27 cellular contexts compared by ENCODE assay signal in the genomic region with DNA sequence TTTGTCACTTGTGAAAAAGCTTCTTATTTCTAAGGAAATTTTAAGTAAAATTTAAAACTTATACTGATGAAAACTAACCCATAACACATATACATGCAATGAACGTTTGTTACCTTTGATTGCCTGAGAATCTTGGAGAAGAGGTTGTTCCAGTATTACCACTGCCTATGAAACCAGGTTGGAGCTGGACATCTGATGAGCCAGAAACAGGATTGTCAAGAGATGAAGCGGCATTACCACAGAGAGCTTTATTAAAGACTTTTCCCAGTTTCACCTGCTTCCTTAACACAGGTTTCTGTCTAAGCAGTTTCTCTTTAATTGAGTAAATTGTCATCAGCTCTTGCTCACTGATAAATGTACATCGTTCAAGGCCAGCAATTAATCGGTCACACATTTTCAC.
"Had no signal": no experiment of that assay in that cellular context is flagged by ENCODE, and none has a peak within 500 bp of the region (broad histone marks: within the 10 kb centered on the region; RNA-seq: fewer than 3 reads in every experiment).

No MANE protein-coding gene starts in this region.

- ATAC-seq: stimulated activated effector memory CD8-positive, alpha-beta T cell treated with anti-CD3 and anti-CD28 coated beads, Interleukin-12 subunit alpha, Interleukin-12 subunit beta, amount 100 ng/mL, for 72 hours; stimulated activated memory B cell treated with anti-CD40 and anti-IgM and Interleukin-4, amounts not matched to agents 10 μg/mL and 1 μg/mL and 100 μg/mL, for 72 hours; stimulated activated naive CD8-positive, alpha-beta T cell treated with anti-CD3 and anti-CD28 coated beads, Interleukin-15, amount 100 ng/mL, for 72 hours; stimulated activated naive CD8-positive, alpha-beta T cell treated with anti-CD3 and anti-CD28 coated beads, Interleukin-15, Interleukin-2, amounts not matched to agents 100 U/mL and 50 U/mL, for 24 hours; upper lobe of right lung had no signal

- H3K36me3 Mint-ChIP-seq: stimulated activated effector memory CD8-positive, alpha-beta T cell treated with anti-CD3 and anti-CD28 coated beads, Interleukin-12 subunit alpha, Interleukin-12 subunit beta, amount 100 ng/mL, for 72 hours had no signal

- H3K4me1 Mint-ChIP-seq: stimulated activated effector memory CD8-positive, alpha-beta T cell treated with anti-CD3 and anti-CD28 coated beads, Interleukin-12 subunit alpha, Interleukin-12 subunit beta, amount 100 ng/mL, for 72 hours; stimulated activated naive CD8-positive, alpha-beta T cell treated with anti-CD3 and anti-CD28 coated beads, Interleukin-15, amount 100 ng/mL, for 72 hours had no signal

- H3K4me3 ChIP-seq: stomach, suprapubic skin, testis, thoracic aorta, thyroid gland, tibial artery, tibial nerve, transverse colon, upper lobe of left lung, upper lobe of right lung, uterus, vagina had no signal

- H3K9me3 Mint-ChIP-seq: stimulated activated effector memory CD8-positive, alpha-beta T cell treated with anti-CD3 and anti-CD28 coated beads, Interleukin-12 subunit alpha, Interleukin-12 subunit beta, amount 100 ng/mL, for 72 hours; stimulated activated naive CD8-positive, alpha-beta T cell treated with anti-CD3 and anti-CD28 coated beads, Interleukin-15, amount 100 ng/mL, for 72 hours; stimulated activated naive CD8-positive, alpha-beta T cell treated with anti-CD3 and anti-CD28 coated beads, Interleukin-15, Interleukin-2, amounts not matched to agents 100 ng/mL and 50 ng/mL, for 24 hours had no signal

- H3K27me3 Mint-ChIP-seq: stimulated activated memory B cell treated with anti-CD40 and anti-IgM and Interleukin-4, amounts not matched to agents 10 μg/mL and 1 μg/mL and 100 μg/mL, for 72 hours; stimulated activated naive CD8-positive, alpha-beta T cell treated with anti-CD3 and anti-CD28 coated beads, Interleukin-15, amount 100 ng/mL, for 72 hours; stimulated activated naive CD8-positive, alpha-beta T cell treated with anti-CD3 and anti-CD28 coated beads, Interleukin-15, Interleukin-2, amounts not matched to agents 100 ng/mL and 50 ng/mL, for 24 hours had no signal

- FAIRE-seq: urothelium cell line had no signal

- H3K27ac Mint-ChIP-seq: stimulated activated effector memory CD8-positive, alpha-beta T cell treated with anti-CD3 and anti-CD28 coated beads, Interleukin-12 subunit alpha, Interleukin-12 subunit beta, amount 100 ng/mL, for 72 hours; stimulated activated memory B cell treated with anti-CD40 and anti-IgM and Interleukin-4, amounts not matched to agents 10 μg/mL and 1 μg/mL and 100 μg/mL, for 72 hours; stimulated activated naive CD8-positive, alpha-beta T cell treated with anti-CD3 and anti-CD28 coated beads, Interleukin-15, amount 100 ng/mL, for 72 hours; stimulated activated naive CD8-positive, alpha-beta T cell treated with anti-CD3 and anti-CD28 coated beads, Interleukin-15, Interleukin-2, amounts not matched to agents 100 ng/mL and 50 ng/mL, for 24 hours had no signal

- DNase-seq: stimulated activated CD4-positive, alpha-beta T cell treated with anti-CD3 and anti-CD28 coated beads, Interleukin-2, amount 100 ng/mL, for 24 hours; stimulated activated CD4-positive, alpha-beta T cell treated with anti-CD3 and anti-CD28 coated beads, Interleukin-2, amount 100 ng/mL, for 48 hours; stimulated activated CD4-positive, alpha-beta T cell treated with anti-CD3 and anti-CD28 coated beads, Interleukin-4, amount 100 ng/mL, for 1 hour; stimulated activated CD4-positive, alpha-beta T cell treated with anti-CD3 and anti-CD28 coated beads, Interleukin-4, amount 100 ng/mL, for 24 hours; stimulated activated CD4-positive, alpha-beta T cell treated with anti-CD3 and anti-CD28 coated beads, Interleukin-4, amount 100 ng/mL, for 4 hours; stimulated activated CD8-positive, alpha-beta memory T cell treated with anti-CD3 and anti-CD28 coated beads, Interleukin-4, amount 100 ng/mL, for 48 hours; stimulated activated naive CD4-positive, alpha-beta T cell; stimulated activated naive CD4-positive, alpha-beta T cell treated with Interleukin-2 at 50 U/mL for 16 hours; stimulated activated naive CD8-positive, alpha-beta T cell treated with anti-CD3 and anti-CD28 coated beads, Interleukin-15, amount 100 ng/mL, for 72 hours; stimulated activated naive CD8-positive, alpha-beta T cell treated with anti-CD3 and anti-CD28 coated beads, Interleukin-15, Interleukin-2, amounts not matched to agents 100 U/mL and 50 U/mL, for 24 hours; stomach; substantia nigra; testis; thyroid gland; tibial artery; transverse colon; upper lobe of left lung; upper lobe of right lung; uterus had no signal

- H3K4me3 Mint-ChIP-seq: stimulated activated effector memory CD8-positive, alpha-beta T cell treated with anti-CD3 and anti-CD28 coated beads, Interleukin-12 subunit alpha, Interleukin-12 subunit beta, amount 100 ng/mL, for 72 hours; stimulated activated memory B cell treated with anti-CD40 and anti-IgM and Interleukin-4, amounts not matched to agents 10 μg/mL and 1 μg/mL and 100 μg/mL, for 72 hours; stimulated activated naive CD8-positive, alpha-beta T cell treated with anti-CD3 and anti-CD28 coated beads, Interleukin-15, amount 100 ng/mL, for 72 hours; stimulated activated naive CD8-positive, alpha-beta T cell treated with anti-CD3 and anti-CD28 coated beads, Interleukin-15, Interleukin-2, amounts not matched to agents 100 ng/mL and 50 ng/mL, for 24 hours had no signal
